16 cellular contexts compared by ENCODE assay signal in the genomic region with DNA sequence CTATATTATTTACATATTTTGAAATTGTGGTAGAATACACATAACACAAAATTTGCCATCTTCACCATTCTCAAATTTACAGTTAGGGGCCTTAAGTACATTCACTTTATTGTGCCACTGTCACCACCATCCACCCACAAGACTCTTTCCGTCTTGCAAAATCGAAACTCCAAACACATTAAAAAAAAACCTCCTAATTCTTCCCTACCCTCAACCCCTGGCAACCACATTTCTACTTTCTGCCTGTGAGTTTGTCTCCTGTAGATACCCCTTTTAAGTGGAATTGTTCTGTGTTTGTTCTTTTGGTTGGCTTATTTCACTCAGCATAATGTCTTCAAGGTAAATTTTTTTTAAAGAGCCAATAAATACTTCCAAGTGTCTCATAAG. TPM values are rescaled to one million over a fixed set of nuclear protein-coding genes. Genes with fewer than 3 reads are reported as not detected.
DNase-seq lines count a peak whose midpoint lies in the region; ATAC-seq lines count a peak whose summit lies in the region.
"Had no signal": no experiment of that assay in that cellular context is flagged by ENCODE, and none has a peak within 500 bp of the region (broad histone marks: within the 10 kb centered on the region; RNA-seq: fewer than 3 reads in every experiment).

No MANE protein-coding gene starts in this region.

- intact Hi-C loops in activated CD4-positive, alpha-beta T cell treated with anti-CD3 and anti-CD28 coated beads for 36 hours (cut with DNase I, micrococcal nuclease) = loop anchor here in 1 of 2 experiments (1.0 kb wide), 1 partner anchor 9 kb away; no protein-coding TSS in a partner anchor

- POLR2A ChIA-PET in activated CD4-positive, alpha-beta T cell treated with anti-CD3 and anti-CD28 coated beads for 36 hours (lab: Charles Lee) = interaction anchor here (1.0 kb wide), 1 partner anchor 25 kb away, joined by 4 read pairs; no protein-coding TSS in a partner anchor
- POLR2A ChIA-PET in activated CD4-positive, alpha-beta memory T cell treated with anti-CD3 and anti-CD28 coated beads, Interleukin-2, amount 10 ng/mL, durations not matched to agents 7 days and 5 days (lab: Charles Lee) = interaction anchor here (0.6 kb wide), 1 partner anchor 12 kb away, joined by 3 read pairs; no protein-coding TSS in a partner anchor

- no peaks in the 10 kb centered on the region for H3K9me3 Mint-ChIP-seq in activated CD4-positive, alpha-beta T cell treated with anti-CD3 and anti-CD28 coated beads for 36 hours (ENCODE audit: low read depth)
- no peaks in the 10 kb centered on the region for H3K9me3 Mint-ChIP-seq in activated CD4-positive, alpha-beta memory T cell treated with anti-CD3 and anti-CD28 coated beads, Interleukin-2, amount 10 ng/mL, durations not matched to agents 7 days and 5 days
- no peaks in the 10 kb centered on the region for H3K9me3 Mint-ChIP-seq in effector memory CD8-positive, alpha-beta T cell
- H3K9me3 Mint-ChIP-seq: WTC11 had no signal

- no peak overlapping the region for H3K4me3 Mint-ChIP-seq in activated CD4-positive, alpha-beta T cell treated with anti-CD3 and anti-CD28 coated beads for 36 hours
- H3K4me3 Mint-ChIP-seq in activated CD4-positive, alpha-beta memory T cell treated with anti-CD3 and anti-CD28 coated beads, Interleukin-2, amount 10 ng/mL, durations not matched to agents 7 days and 5 days = peak overlapping the region; percentile 4
- H3K4me3 Mint-ChIP-seq in effector memory CD8-positive, alpha-beta T cell = peak overlapping the region; percentile 64 to 74
- H3K4me3 Mint-ChIP-seq: WTC11 had no signal

- peak; percentile 54 for DNase-seq in activated CD4-positive, alpha-beta T cell treated with anti-CD3 and anti-CD28 coated beads for 36 hours
- DNase-seq in activated CD4-positive, alpha-beta T cell treated with anti-CD3 and anti-CD28 coated beads for 1 hour = no peak
- DNase-seq in Jurkat, Clone E6-1 (ENCODE audit: low read depth, low spot score) = peak; percentile 71
- peak; percentile 34 for DNase-seq in activated CD4-positive, alpha-beta memory T cell treated with anti-CD3 and anti-CD28 coated beads, Interleukin-2, amount 10 ng/mL, durations not matched to agents 7 days and 5 days
- no peak for DNase-seq in effector memory CD8-positive, alpha-beta T cell
- DNase-seq in amniotic stem cell (lab: John Stamatoyannopoulos, UW) (no peak), COLO829 (ENCODE audit: low spot score) (no peak), pons (ENCODE audit: low spot score) (no peak)
- DNase-seq: body of pancreas, foreskin keratinocyte, left ventricle myocardium superior, NCI-H146, sigmoid colon, transverse colon had no signal

- no peak overlapping the region for H3K4me3 ChIP-seq in Jurkat, Clone E6-1 (ENCODE audit: low read length)
- H3K4me3 ChIP-seq: BLaER1, body of pancreas, sigmoid colon, transverse colon had no signal

- H3K36me3 Mint-ChIP-seq in activated CD4-positive, alpha-beta T cell treated with anti-CD3 and anti-CD28 coated beads for 36 hours (ENCODE audit: low read depth) = peaks cover 41% of the 10 kb centered on the region
- H3K36me3 Mint-ChIP-seq in activated CD4-positive, alpha-beta memory T cell treated with anti-CD3 and anti-CD28 coated beads, Interleukin-2, amount 10 ng/mL, durations not matched to agents 7 days and 5 days (ENCODE audit: low read depth) = peaks cover 16% of the 10 kb centered on the region
- H3K36me3 Mint-ChIP-seq in effector memory CD8-positive, alpha-beta T cell (ENCODE audit: insufficient read depth) = peaks cover 4% of the 10 kb centered on the region
- H3K36me3 Mint-ChIP-seq: WTC11 had no signal

- H3K4me1 Mint-ChIP-seq in activated CD4-positive, alpha-beta T cell treated with anti-CD3 and anti-CD28 coated beads for 36 hours = peaks cover 32% of the 10 kb centered on the region
- peaks cover 36% of the 10 kb centered on the region for H3K4me1 Mint-ChIP-seq in activated CD4-positive, alpha-beta memory T cell treated with anti-CD3 and anti-CD28 coated beads, Interleukin-2, amount 10 ng/mL, durations not matched to agents 7 days and 5 days
- H3K4me1 Mint-ChIP-seq in effector memory CD8-positive, alpha-beta T cell (ENCODE audit: low read depth in 2 of 2) = peaks cover 11 to 25% of the 10 kb centered on the region in 2 donors

- peak overlapping the region; percentile 11 for H3K27ac Mint-ChIP-seq in activated CD4-positive, alpha-beta T cell treated with anti-CD3 and anti-CD28 coated beads for 36 hours
- H3K27ac Mint-ChIP-seq in activated CD4-positive, alpha-beta memory T cell treated with anti-CD3 and anti-CD28 coated beads, Interleukin-2, amount 10 ng/mL, durations not matched to agents 7 days and 5 days = peak overlapping the region; percentile 48
- H3K27ac Mint-ChIP-seq in effector memory CD8-positive, alpha-beta T cell = peak overlapping the region; percentile 54 to 73
- H3K27ac Mint-ChIP-seq: WTC11 had no signal

- H3K27me3 Mint-ChIP-seq in activated CD4-positive, alpha-beta T cell treated with anti-CD3 and anti-CD28 coated beads for 36 hours = no peaks in the 10 kb centered on the region
- no peaks in the 10 kb centered on the region for H3K27me3 Mint-ChIP-seq in activated CD4-positive, alpha-beta memory T cell treated with anti-CD3 and anti-CD28 coated beads, Interleukin-2, amount 10 ng/mL, durations not matched to agents 7 days and 5 days
- no peaks in the 10 kb centered on the region for H3K27me3 Mint-ChIP-seq in effector memory CD8-positive, alpha-beta T cell

- ATAC-seq in activated CD4-positive, alpha-beta T cell treated with anti-CD3 and anti-CD28 coated beads for 36 hours = peak; percentile 77
- peak; percentile 72 for ATAC-seq in effector memory CD8-positive, alpha-beta T cell (replicated peaks)
- ATAC-seq: body of pancreas, foreskin keratinocyte, left ventricle myocardium superior, WTC11 had no signal

- CTCF ChIA-PET in activated CD4-positive, alpha-beta T cell treated with anti-CD3 and anti-CD28 coated beads for 36 hours (lab: Charles Lee) = interaction anchor here (1.0 to 1.4 kb wide), 2 partner anchors 9 to 41 kb away, joined by 3 to 4 read pairs; no protein-coding TSS in a partner anchor
- CTCF ChIA-PET in activated CD4-positive, alpha-beta memory T cell treated with anti-CD3 and anti-CD28 coated beads, Interleukin-2, amount 10 ng/mL, durations not matched to agents 7 days and 5 days (lab: Charles Lee) = no interaction called here

RNA-seq across cellular contexts. Expression of a gene that starts 31.6 kb away (rescaled TPM):
- 10 to 100 TPM; 15.1 to 17.1 TPM for total RNA-seq in activated CD4-positive, alpha-beta T cell treated with anti-CD3 and anti-CD28 coated beads for 36 hours
- 2.9 TPM for polyA plus RNA-seq in Jurkat, Clone E6-1 (2012; ENCODE audit: insufficient read depth, insufficient read length)
- total RNA-seq in activated CD4-positive, alpha-beta memory T cell treated with anti-CD3 and anti-CD28 coated beads, Interleukin-2, amount 10 ng/mL, durations not matched to agents 7 days and 5 days = 1 to 10 TPM; 6.6 to 7.1 TPM

RNA-seq across cellular contexts. Expression of a gene that starts 32.0 kb away (rescaled TPM):
- total RNA-seq in activated CD4-positive, alpha-beta T cell treated with anti-CD3 and anti-CD28 coated beads for 36 hours = 10 to 100 TPM; 76.3 to 82.3 TPM
- polyA plus RNA-seq in Jurkat, Clone E6-1 (2012; ENCODE audit: insufficient read depth, insufficient read length) = 0.81 TPM
- 10 to 100 TPM; 57.1 to 62.2 TPM for total RNA-seq in activated CD4-positive, alpha-beta memory T cell treated with anti-CD3 and anti-CD28 coated beads, Interleukin-2, amount 10 ng/mL, durations not matched to agents 7 days and 5 days

Comparison
In these comparisons a context has a peak if more than half of its experiments do, and no peak if none do; other contexts are left out.
1. DNase-seq: peak in activated CD4-positive, alpha-beta T cell treated with anti-CD3 and anti-CD28 coated beads for 36 hours (single experiment), Jurkat, Clone E6-1 (single experiment) and activated CD4-positive, alpha-beta memory T cell treated with anti-CD3 and anti-CD28 coated beads, Interleukin-2, amount 10 ng/mL, durations not matched to agents 7 days and 5 days (single experiment); none in activated CD4-positive, alpha-beta T cell treated with anti-CD3 and anti-CD28 coated beads for 1 hour (single experiment), effector memory CD8-positive, alpha-beta T cell (0 of 3), amniotic stem cell (single experiment), COLO829 (single experiment) and pons (single experiment).
2. H3K27ac Mint-ChIP-seq: peak in every context shown above with its lines; median percentile 64 in effector memory CD8-positive, alpha-beta T cell; 48 in activated CD4-positive, alpha-beta memory T cell treated with anti-CD3 and anti-CD28 coated beads, Interleukin-2, amount 10 ng/mL, durations not matched to agents 7 days and 5 days; 11 in activated CD4-positive, alpha-beta T cell treated with anti-CD3 and anti-CD28 coated beads for 36 hours.